In the genomic region with DNA sequence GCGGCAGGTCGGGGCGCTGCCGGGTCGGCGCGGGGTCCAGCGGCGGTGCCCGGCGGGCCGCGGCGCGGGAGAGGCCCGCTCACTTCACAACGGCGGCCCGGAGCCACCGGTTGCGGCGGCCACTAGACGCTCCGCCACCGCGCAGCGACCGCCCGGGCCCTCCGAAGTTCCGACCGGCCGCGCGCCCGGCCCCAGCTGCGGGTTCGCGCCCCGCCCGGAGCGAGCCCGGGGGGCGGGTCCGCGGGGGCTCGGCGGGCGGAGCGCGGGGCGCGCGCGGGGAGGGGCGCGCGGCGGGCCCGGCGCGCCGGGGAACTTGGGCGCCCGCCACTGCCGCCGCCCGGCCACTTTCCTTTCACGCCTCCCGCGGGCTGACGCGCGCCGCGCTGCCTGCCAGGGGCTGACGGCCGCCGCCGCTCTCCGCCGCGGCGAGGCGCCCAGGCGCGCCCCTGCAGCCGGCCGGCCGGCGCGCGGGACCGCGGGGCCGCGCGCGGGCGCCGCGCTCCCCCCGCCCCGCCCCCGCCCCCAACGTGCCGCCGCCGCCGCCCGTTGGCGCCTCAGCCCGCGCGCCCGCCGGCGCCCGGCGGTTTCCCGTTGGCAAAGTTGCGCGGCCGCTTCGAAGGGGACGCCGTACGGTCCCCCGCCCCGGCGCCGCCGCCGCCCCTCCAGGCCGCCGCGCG, we compare ENCODE assay signal across 8 cellular contexts. TPM values are rescaled to one million over a fixed set of nuclear protein-coding genes. Genes with fewer than 3 reads are reported as not detected.
A peak's percentile ranks its signal among the peaks of the same experiment; 100 is the strongest.
DNase-seq lines count a peak whose midpoint lies in the region; ATAC-seq and TF ChIP-seq lines count a peak whose summit lies in the region.

No MANE protein-coding gene starts in this region.

- intact Hi-C loops in activated CD4-positive, alpha-beta T cell treated with anti-CD3 and anti-CD28 coated beads, Interleukin-2, amount 10 ng/mL, durations not matched to agents 24 days and 14 days (cut with micrococcal nuclease), result loop anchor here (10.0 kb wide), 1 partner anchor 340 kb away; a partner anchor contains a TSS
- intact Hi-C loops in lower leg skin (cut with DNase I; ENCODE audit: low total_unique reads), result no loop called here

- peaks cover 10% of the 10 kb centered on the region; the same call in 1 of the 2 replicates for H3K4me1 ChIP-seq in ES-I3 (ENCODE audit: insufficient read depth, low read length)

- ATAC-seq in GM21576 (IDR thresholded peaks at IDR 0.05; ENCODE audit: unreplicated experiment), result peak; percentile 28

- H3K4me1 Mint-ChIP-seq in activated CD4-positive, alpha-beta T cell treated with anti-CD3 and anti-CD28 coated beads, Interleukin-2, amount 10 ng/mL, durations not matched to agents 24 days and 14 days, result peaks cover 32% of the 10 kb centered on the region

- H3K9me3 Mint-ChIP-seq in activated CD4-positive, alpha-beta T cell treated with anti-CD3 and anti-CD28 coated beads, Interleukin-2, amount 10 ng/mL, durations not matched to agents 24 days and 14 days, result no peaks in the 10 kb centered on the region

- no peak for TF ChIP-seq CTCF in lower leg skin (IDR thresholded peaks at IDR 0.05)

- peak overlapping the region; percentile 95 for H3K27ac Mint-ChIP-seq in activated CD4-positive, alpha-beta T cell treated with anti-CD3 and anti-CD28 coated beads, Interleukin-2, amount 10 ng/mL, durations not matched to agents 24 days and 14 days

- H3K9me3 ChIP-seq in ES-I3 (ENCODE audit: control insufficient read depth, insufficient read depth, low read length), result no peaks in the 10 kb centered on the region

- no peak for TF ChIP-seq POLR2A in lower leg skin (IDR thresholded peaks at IDR 0.05)

- 1 to 2% methylated on average over 21 to 43 of the region's 138 CpGs for WGBS in lower leg skin, 2 donors

- peak overlapping the region; percentile 82 for H3K4me3 ChIP-seq in lower leg skin (ENCODE audit: low read depth, poor library complexity, severe bottlenecking)

- peak overlapping the region; percentile 91 for H3K9ac ChIP-seq in ES-I3 (ENCODE audit: low read depth, low read length)

- H3K36me3 ChIP-seq in ES-I3 (ENCODE audit: insufficient read depth, low read length), result no peaks in the 10 kb centered on the region

- peaks cover 11% of the 10 kb centered on the region for H3K36me3 Mint-ChIP-seq in activated CD4-positive, alpha-beta T cell treated with anti-CD3 and anti-CD28 coated beads, Interleukin-2, amount 10 ng/mL, durations not matched to agents 24 days and 14 days (ENCODE audit: low read depth)

- H3K27me3 Mint-ChIP-seq in activated CD4-positive, alpha-beta T cell treated with anti-CD3 and anti-CD28 coated beads, Interleukin-2, amount 10 ng/mL, durations not matched to agents 24 days and 14 days, result peaks cover 2% of the 10 kb centered on the region

- H3K4me3 Mint-ChIP-seq in activated CD4-positive, alpha-beta T cell treated with anti-CD3 and anti-CD28 coated beads, Interleukin-2, amount 10 ng/mL, durations not matched to agents 24 days and 14 days, result peak overlapping the region; percentile 95

- DNase-seq in LHCN-M2 (ENCODE audit: low read depth) (peak; percentile 35), dermis blood vessel endothelial cell (peak; percentile 54), lower leg skin (ENCODE audit: low spot score in 2 of 2) (no peak), DMS79 treated with DMSO at 0.1 percent for 48 hours (lab: John Stamatoyannopoulos, UW) (no peak)
- peak; percentile 88 for DNase-seq in activated CD4-positive, alpha-beta T cell treated with anti-CD3 and anti-CD28 coated beads, Interleukin-2, amount 10 ng/mL, durations not matched to agents 24 days and 14 days
- DNase-seq in stimulated activated CD4-positive, alpha-beta T cell treated with anti-CD3 and anti-CD28 coated beads, TNF-alpha, amount 100 ng/mL, for 24 hours (ENCODE audit: low read depth in 3 of 3), result peak; percentile 16 to 41 (median 22)

RNA-seq across cellular contexts. Expression of a gene that starts 0.6 kb away (rescaled TPM):
- total RNA-seq in LHCN-M2 (2014; rRNA removed) (5.3 and 5.8 TPM in 2 replicates), dermis blood vessel endothelial cell (3.4 and 3.9 TPM in 2 replicates), lower leg skin (10 to 100 TPM in 3 of 4 donors, 1 to 10 TPM in 1; 9.5 to 24.3 (median 14.4) TPM)
- 3.3 TPM for polyA plus RNA-seq in LHCN-M2 (2012)
- 28.6 and 28.8 TPM in 2 replicates for total RNA-seq in activated CD4-positive, alpha-beta T cell treated with anti-CD3 and anti-CD28 coated beads, Interleukin-2, amount 10 ng/mL, durations not matched to agents 24 days and 14 days

Comparison
In these comparisons a context has a peak if more than half of its experiments do, and no peak if none do; other contexts are left out.
1. DNase-seq: peak in LHCN-M2 (single experiment), activated CD4-positive, alpha-beta T cell treated with anti-CD3 and anti-CD28 coated beads, Interleukin-2, amount 10 ng/mL, durations not matched to agents 24 days and 14 days (single experiment), dermis blood vessel endothelial cell (single experiment) and stimulated activated CD4-positive, alpha-beta T cell treated with anti-CD3 and anti-CD28 coated beads, TNF-alpha, amount 100 ng/mL, for 24 hours (3 of 3); none in lower leg skin (0 of 2) and DMS79 treated with DMSO at 0.1 percent for 48 hours (single experiment).